Comparison of ENCODE assay signal across 1 cellular context in genomic region chr2:33602216-33602830, GRCh38.
TF ChIP-seq lines count a peak whose summit lies in the region.

No MANE protein-coding gene starts in this region.

TF ChIP-seq in GM23338, 12 proteins besides CTCF, POLR2A, EP300 and RAD21:
- TF ChIP-seq ZNF462 (CRISPR knock-in tag; IDR thresholded peaks at IDR 0.05) (no peak), CREB1 (CRISPR knock-in tag; IDR thresholded peaks at IDR 0.05; ENCODE audit: low read depth) (no peak), ZNF331 (CRISPR knock-in tag; IDR thresholded peaks at IDR 0.05; ENCODE audit: low read depth) (no peak), STAT1 (IDR thresholded peaks at IDR 0.05; ENCODE audit: unreplicated experiment) (no peak), POLR2AphosphoS5 (IDR thresholded peaks at IDR 0.05; ENCODE audit: low read depth) (no peak), NANOG (IDR thresholded peaks at IDR 0.05; ENCODE audit: borderline replicate concordance) (no peak), JUNB (IDR thresholded peaks at IDR 0.05; ENCODE audit: unreplicated experiment) (no peak), ETS1 (IDR thresholded peaks at IDR 0.05) (no peak), EZH2phosphoT487 (IDR thresholded peaks at IDR 0.05; ENCODE audit: unreplicated experiment) (no peak), ZNF114 (CRISPR knock-in tag; IDR thresholded peaks at IDR 0.05) (no peak)
